In the genomic region with DNA sequence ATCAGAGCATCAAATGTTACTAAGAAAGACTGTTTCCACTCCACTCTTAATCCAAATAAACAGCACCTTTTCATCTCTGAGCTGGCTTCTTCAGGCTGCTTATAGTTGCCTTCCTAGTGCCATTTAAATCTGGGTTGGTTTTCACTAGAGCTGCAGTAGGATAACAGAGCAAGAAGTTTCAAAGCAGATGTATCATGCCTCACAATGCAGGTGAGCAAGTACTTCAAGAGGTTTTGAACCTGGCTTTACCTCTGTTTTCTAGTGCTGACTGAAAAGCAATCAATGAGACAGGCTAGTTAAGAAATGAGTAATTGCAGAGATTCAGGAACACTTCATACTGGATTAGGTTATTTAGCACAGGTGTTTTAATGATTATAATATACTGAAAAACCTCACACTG, we compare ENCODE assay signal across 16 cellular contexts.
"Had no signal": no experiment of that assay in that cellular context is flagged by ENCODE, and none has a peak within 500 bp of the region (broad histone marks: within the 10 kb centered on the region; RNA-seq: fewer than 3 reads in every experiment).

No MANE protein-coding gene starts in this region.

- ATAC-seq: gastroesophageal sphincter, heart left ventricle, left lung, upper lobe of right lung had no signal

- H3K27ac ChIP-seq: esophagus muscularis mucosa, gastroesophageal sphincter, heart left ventricle, left lung, spleen, upper lobe of right lung had no signal

- H3K36me3 ChIP-seq: esophagus muscularis mucosa, gastroesophageal sphincter, heart left ventricle, left lung, spleen, upper lobe of right lung had no signal

- H3K27me3 Mint-ChIP-seq: activated naive CD8-positive, alpha-beta T cell treated with anti-CD3 and anti-CD28 coated beads for 36 hours had no signal

- H3K27me3 ChIP-seq: esophagus muscularis mucosa, gastroesophageal sphincter, heart left ventricle, left lung, spleen, upper lobe of right lung had no signal

- H3K4me3 Mint-ChIP-seq: activated naive CD8-positive, alpha-beta T cell treated with anti-CD3 and anti-CD28 coated beads for 36 hours had no signal

- H3K4me3 ChIP-seq: esophagus muscularis mucosa, gastroesophageal sphincter, heart left ventricle, left lung, spleen, upper lobe of right lung had no signal

- DNase-seq: activated CD4-positive, alpha-beta T cell treated with anti-CD3 and anti-CD28 coated beads, Interleukin-2, amount 50 U/mL, for 4 hours; activated CD4-positive, CD25-positive, alpha-beta regulatory T cell treated with anti-CD3 and anti-CD28 coated beads, Interleukin-2, amount 50 U/mL, for 72 hours; activated effector memory CD4-positive, alpha-beta T cell treated with anti-CD3 and anti-CD28 coated beads, Interleukin-2, amount 50 U/mL, for 16 hours; activated naive CD8-positive, alpha-beta T cell treated with anti-CD3 and anti-CD28 coated beads for 36 hours; amniotic stem cell; effector CD4-positive, alpha-beta T cell; heart left ventricle; left lung; occipital lobe; retina; spleen; stimulated activated naive CD4-positive, alpha-beta T cell; T1000; upper lobe of right lung had no signal

- H3K4me1 ChIP-seq: esophagus muscularis mucosa, gastroesophageal sphincter, heart left ventricle, left lung, spleen, upper lobe of right lung had no signal

- H3K27ac Mint-ChIP-seq: activated naive CD8-positive, alpha-beta T cell treated with anti-CD3 and anti-CD28 coated beads for 36 hours had no signal
